17 cellular contexts compared by ENCODE assay signal in genomic region chr9:119003882-119004617, GRCh38.
DNase-seq lines count a peak whose midpoint lies in the region; ATAC-seq and TF ChIP-seq lines count a peak whose summit lies in the region.
"Had no signal": no experiment of that assay in that cellular context is flagged by ENCODE, and none has a peak within 500 bp of the region (broad histone marks: within the 10 kb centered on the region; RNA-seq: fewer than 3 reads in every experiment).

No MANE protein-coding gene starts in this region.

- peaks cover 9 to 27% of the 10 kb centered on the region in 2 donors for H3K4me1 ChIP-seq in ascending aorta
- H3K4me1 ChIP-seq: BE2C had no signal

- no peaks in the 10 kb centered on the region for H3K9me3 ChIP-seq in ascending aorta
- H3K9me3 ChIP-seq: right lobe of liver had no signal

- ATAC-seq in left ventricle myocardium superior (peak; percentile 62), sciatic nerve (peak; percentile 52), GM21526 (IDR thresholded peaks at IDR 0.05; ENCODE audit: low FRiP score, unreplicated experiment) (no peak)
- ATAC-seq: effector memory CD8-positive, alpha-beta T cell; natural killer cell had no signal

- TF ChIP-seq CTCF in ascending aorta (IDR thresholded peaks at IDR 0.05), result no peak

- intact Hi-C loops in ascending aorta (cut with DNase I) (loop anchor here (1.0 to 10.0 kb wide), 2 partner anchors 23 to 429 kb away; no protein-coding TSS in a partner anchor), left ventricle myocardium superior (cut with micrococcal nuclease) (no loop called here), sciatic nerve (cut with DNase I) (no loop called here)

- peak overlapping the region; percentile 80 to 84 for H3K27ac ChIP-seq in ascending aorta
- H3K27ac ChIP-seq: KMS-11, VCaP had no signal

- H3K4me3 ChIP-seq in ascending aorta, result no peak overlapping the region
- H3K4me3 ChIP-seq: right lobe of liver had no signal

- DNase-seq in EL (peak; percentile 80), ascending aorta (ENCODE audit: low spot score in 2 of 2) (no peak), left ventricle myocardium superior (no peak), sciatic nerve (ENCODE audit: low spot score) (no peak), HPDE6-E6E7 (ENCODE audit: extremely low spot score) (no peak), activated gamma-delta T cell treated with Interleukin-2 at 50 U/mL for 16 hours (no peak), COLO829 (ENCODE audit: low spot score) (no peak)
- DNase-seq: activated CD8-positive, alpha-beta memory T cell treated with anti-CD3 and anti-CD28 coated beads for 24 hours; BE2C; effector memory CD8-positive, alpha-beta T cell; H7; natural killer cell; NCI-H1417 treated with DMSO at 0.1 percent for 48 hours had no signal

- no peaks in the 10 kb centered on the region for H3K27me3 ChIP-seq in ascending aorta
- H3K27me3 ChIP-seq: BE2C, right lobe of liver had no signal

- H3K36me3 ChIP-seq in ascending aorta, result no peaks in the 10 kb centered on the region
- H3K36me3 ChIP-seq: BE2C, right lobe of liver had no signal
